ENCODE assay signal across 8 cellular contexts in the genomic region with DNA sequence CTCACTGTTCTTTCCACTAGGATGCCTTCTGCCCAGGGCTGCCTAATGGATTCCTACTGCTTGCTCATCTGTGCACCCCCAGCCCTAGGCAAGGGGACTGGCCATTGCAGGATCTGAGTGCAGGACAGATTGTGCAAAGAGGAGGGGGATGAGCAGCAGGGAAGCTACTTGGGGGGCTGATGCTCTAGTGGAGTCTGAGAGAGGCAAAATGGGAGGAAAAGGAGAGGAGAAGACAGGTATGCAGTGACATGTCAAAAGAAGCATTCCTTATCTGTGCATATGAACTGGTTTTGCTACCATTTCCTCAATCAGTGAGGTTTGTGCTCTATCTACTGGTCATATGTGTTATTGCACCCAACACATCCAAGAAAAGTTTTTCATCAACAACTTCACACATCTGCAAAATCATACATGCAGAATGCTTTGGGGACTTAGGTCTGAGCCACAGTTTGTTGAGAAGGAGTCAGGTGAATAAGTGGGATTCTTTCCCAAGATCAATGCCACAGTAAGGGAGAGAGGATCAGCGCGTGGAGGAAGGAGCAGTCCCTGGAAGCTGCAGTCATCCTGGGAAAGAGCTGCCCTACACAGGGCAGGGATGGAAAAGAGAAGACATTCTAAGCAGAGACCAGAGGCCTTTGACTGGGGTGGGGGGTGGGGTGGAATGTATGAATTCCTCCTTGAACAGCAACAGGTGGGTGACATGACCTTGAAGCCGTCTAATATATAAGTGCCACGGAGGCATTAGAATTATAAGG. TPM values are rescaled to one million over a fixed set of nuclear protein-coding genes. Genes with fewer than 3 reads are reported as not detected.
DNase-seq lines count a peak whose midpoint lies in the region; ATAC-seq and TF ChIP-seq lines count a peak whose summit lies in the region.

No MANE protein-coding gene starts in this region.

- H3K4me3 Mint-ChIP-seq in endothelial cell (ENCODE audit: unreplicated experiment) (no peak overlapping the region), mesothelial cell of epicardium (no peak overlapping the region)

- H3K9me3 Mint-ChIP-seq in endothelial cell (ENCODE audit: unreplicated experiment) = no peaks in the 10 kb centered on the region
- no peaks in the 10 kb centered on the region for H3K9me3 Mint-ChIP-seq in mesothelial cell of epicardium

- DNase-seq in A172 (ENCODE audit: low spot score) = peak; percentile 19
- peak; percentile 8 for DNase-seq in GM04504 (ENCODE audit: low read depth)
- DNase-seq in NCI-H748 (lab: John Stamatoyannopoulos, UW; ENCODE audit: unreplicated experiment) = peak; percentile 48
- no peak for DNase-seq in endothelial cell (ENCODE audit: low spot score)
- no peak for DNase-seq in mesothelial cell of epicardium (ENCODE audit: low spot score in 2 of 2, unreplicated experiment in 2 of 2)

- TF ChIP-seq CTCF in endothelial cell (IDR thresholded peaks at IDR 0.05; ENCODE audit: unreplicated experiment) (peak; percentile 69), mesothelial cell of epicardium (IDR thresholded peaks at IDR 0.05; ENCODE audit: unreplicated experiment) (peak; percentile 76)

- H3K27me3 Mint-ChIP-seq in endothelial cell (ENCODE audit: unreplicated experiment) (peaks cover 8% of the 10 kb centered on the region), mesothelial cell of epicardium (ENCODE audit: low read depth) (peaks cover 36% of the 10 kb centered on the region)

- H3K27ac Mint-ChIP-seq in endothelial cell (ENCODE audit: unreplicated experiment) (no peak overlapping the region), mesothelial cell of epicardium (no peak overlapping the region)

- H3K36me3 Mint-ChIP-seq in endothelial cell (ENCODE audit: low read depth, unreplicated experiment) (peaks cover 7% of the 10 kb centered on the region), mesothelial cell of epicardium (no peaks in the 10 kb centered on the region)

- ATAC-seq in HG02981 (IDR thresholded peaks at IDR 0.05; ENCODE audit: unreplicated experiment) = peak; percentile 74
- no peak for ATAC-seq in GM18520 (IDR thresholded peaks at IDR 0.05; ENCODE audit: unreplicated experiment)
- ATAC-seq in HG03521 (IDR thresholded peaks at IDR 0.05; ENCODE audit: unreplicated experiment) = no peak

- H3K4me1 Mint-ChIP-seq in endothelial cell (ENCODE audit: unreplicated experiment) = peaks cover 29% of the 10 kb centered on the region
- no peaks in the 10 kb centered on the region for H3K4me1 Mint-ChIP-seq in mesothelial cell of epicardium

RNA-seq across cellular contexts. Expression of a gene that starts 14.4 kb away (rescaled TPM):
- total RNA-seq in A172 (2014; rRNA removed; shearing (Covaris generic)) = not detected in 2 replicates
- total RNA-seq in endothelial cell (ENCODE audit: unreplicated experiment) (1.1 TPM), mesothelial cell of epicardium (0.07 TPM in 2 of 3 replicates, not detected in the other)

Comparison
In these comparisons a context has a peak if more than half of its experiments do, and no peak if none do; other contexts are left out.
1. DNase-seq: peak in A172 (single experiment), GM04504 (single experiment) and NCI-H748 (single experiment); none in endothelial cell (single experiment) and mesothelial cell of epicardium (0 of 2).